In the genomic region with DNA sequence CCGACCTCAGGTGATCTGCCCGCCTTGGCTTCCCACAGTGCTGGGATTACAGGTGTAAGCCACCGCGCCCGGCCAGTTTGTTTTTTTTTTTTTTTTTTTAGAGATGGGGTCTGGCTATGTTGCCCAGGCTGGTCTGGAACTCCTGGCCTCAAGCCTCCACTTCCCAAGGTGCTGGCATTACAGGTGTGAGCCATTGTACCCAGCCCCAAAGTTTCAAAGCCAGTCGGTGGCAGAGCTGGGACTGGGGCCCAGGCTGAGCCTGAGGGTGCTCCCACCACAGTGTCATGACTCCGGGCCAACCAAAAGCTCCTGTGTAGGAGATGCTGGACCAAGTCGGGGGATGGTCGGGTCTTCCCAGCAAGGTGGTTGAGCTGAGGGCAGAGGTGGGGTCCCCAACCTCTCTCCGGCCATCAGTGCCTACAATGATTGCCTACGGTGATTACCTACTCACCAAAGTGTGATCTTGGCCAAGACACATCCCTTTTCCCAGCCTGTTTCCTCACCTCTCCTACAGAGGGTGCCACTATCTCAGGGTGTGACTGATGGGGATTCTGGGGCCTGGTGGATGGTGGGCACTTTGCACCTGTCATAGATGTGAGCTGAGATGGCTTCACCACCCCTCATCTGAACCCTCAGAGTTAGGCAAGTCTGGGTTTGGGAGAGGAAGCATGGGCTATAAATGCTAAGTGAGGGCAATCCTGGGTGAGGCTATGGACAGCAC, we compare ENCODE assay signal across 14 cellular contexts. TPM values are rescaled to one million over a fixed set of nuclear protein-coding genes. Genes with fewer than 3 reads are reported as not detected.
DNase-seq lines count a peak whose midpoint lies in the region; ATAC-seq and TF ChIP-seq lines count a peak whose summit lies in the region.
"Had no signal": no experiment of that assay in that cellular context is flagged by ENCODE, and none has a peak within 500 bp of the region (broad histone marks: within the 10 kb centered on the region; RNA-seq: fewer than 3 reads in every experiment).

No MANE protein-coding gene starts in this region.

- CTCF ChIA-PET in HEK293 (lab: Yijun Ruan, JAX) = interaction anchor here (0.6 to 1.1 kb wide), 5 partner anchors 16 to 1180 kb away, joined by 3 to 4 read pairs (median 3); a partner anchor contains a TSS
- CTCF ChIA-PET in WTC11 (lab: Charles Lee) = interaction anchor here (0.6 to 2.2 kb wide), 9 partner anchors 11 to 391 kb away, joined by 3 to 19 read pairs (median 5); a partner anchor contains a TSS

- H3K36me3 Mint-ChIP-seq in WTC11 = peaks cover 12% of the 10 kb centered on the region

- H3K27me3 Mint-ChIP-seq in WTC11 (ENCODE audit: low read depth) = peaks cover 22% of the 10 kb centered on the region

- H3K4me1 ChIP-seq in HEK293 (ENCODE audit: control insufficient read depth, insufficient read depth, low read length) = no peaks in the 10 kb centered on the region
- H3K4me1 ChIP-seq in mucosa of descending colon (ENCODE audit: low read depth) = peaks cover 7% of the 10 kb centered on the region

- H3K4me1 Mint-ChIP-seq in WTC11 = peaks cover 8% of the 10 kb centered on the region

- H3K27ac Mint-ChIP-seq in WTC11 = peak overlapping the region; percentile 9; the same call in 1 of the 2 replicates
- H3K27ac Mint-ChIP-seq: CD8-positive, alpha-beta memory T cell had no signal

- H3K36me3 ChIP-seq in HEK293 (ENCODE audit: control insufficient read depth in 2 of 2, insufficient read depth in 1 of 2, low read length in 2 of 2) (peaks cover 15 to 37% of the 10 kb centered on the region in 2 experiments; a peak in 2 of 3 replicates), mucosa of descending colon (ENCODE audit: low read depth) (no peaks in the 10 kb centered on the region)

- POLR2A ChIA-PET in HEK293 (lab: Yijun Ruan, JAX) = interaction anchor here (0.7 to 1.7 kb wide), 2 partner anchors 27 to 40 kb away, joined by 4 to 7 read pairs; a partner anchor contains a TSS
- POLR2A ChIA-PET in WTC11 (lab: Charles Lee) = no interaction called here

- TF ChIP-seq CTCF in HEK293 (tag by site-specific recombination; IDR thresholded peaks at IDR 0.05) = no peak
- TF ChIP-seq CTCF in WTC11 (IDR thresholded peaks at IDR 0.05) = no peak
- no peak for TF ChIP-seq CTCF in mucosa of descending colon (IDR thresholded peaks at IDR 0.05)

- H3K4me3 ChIP-seq in HEK293 (ENCODE audit: low read depth, low read length) = no peak overlapping the region
- H3K4me3 ChIP-seq in mucosa of descending colon = no peak overlapping the region
- H3K4me3 ChIP-seq: gastroesophageal sphincter, thoracic aorta had no signal

- H3K27ac ChIP-seq in HEK293 (ENCODE audit: extremely low read depth, low read depth, low read length) = no peak overlapping the region
- H3K27ac ChIP-seq: gastroesophageal sphincter, parathyroid adenoma, thoracic aorta had no signal

- ATAC-seq in WTC11 = peak; percentile 66
- peak; percentile 19 for ATAC-seq in mucosa of descending colon
- ATAC-seq in HG02884 (IDR thresholded peaks at IDR 0.05; ENCODE audit: unreplicated experiment) = no peak
- ATAC-seq: activated T-cell treated with anti-CD3 and anti-CD28 coated beads, Interleukin-2, amount 50 U/mL, for 4 hours; gastroesophageal sphincter had no signal

- intact Hi-C loops in mucosa of descending colon (cut with DNase I, micrococcal nuclease) = no loop called here

- no peaks in the 10 kb centered on the region for H3K9me3 ChIP-seq in HEK293 (ENCODE audit: control insufficient read depth, insufficient read depth, low read depth, low read length)
- peaks cover 7% of the 10 kb centered on the region for H3K9me3 ChIP-seq in mucosa of descending colon

- no peak overlapping the region for H3K4me3 Mint-ChIP-seq in WTC11
- H3K4me3 Mint-ChIP-seq: activated T-cell treated with anti-CD3 and anti-CD28 coated beads, Interleukin-2, amount 50 U/mL, for 4 hours; CD8-positive, alpha-beta memory T cell had no signal

- H3K9me3 Mint-ChIP-seq in WTC11 = peaks cover 13% of the 10 kb centered on the region

- no peak for DNase-seq in WTC11 (ENCODE audit: low spot score)
- DNase-seq in mucosa of descending colon = no peak
- no peak for DNase-seq in KG1 (lab: John Stamatoyannopoulos, UW)
- DNase-seq: activated CD4-positive, alpha-beta T cell treated with anti-CD3 and anti-CD28 coated beads for 1 hour; activated T-cell treated with anti-CD3 and anti-CD28 coated beads, Interleukin-2, amount 50 U/mL, for 4 hours; amygdala; CD8-positive, alpha-beta memory T cell; GDM1 had no signal

TF ChIP-seq in HEK293, 187 proteins besides CTCF, POLR2A, EP300 and RAD21 (continues in another document):
- TF ChIP-seq ZNF416 (tag by site-specific recombination; IDR thresholded peaks at IDR 0.05) (no peak), ZNF121 (tag by site-specific recombination; IDR thresholded peaks at IDR 0.05) (peak; percentile 77; the same call in 1 of the 2 replicates), HOXD13 (CRISPR knock-in tag; IDR thresholded peaks at IDR 0.05; ENCODE audit: borderline replicate concordance) (no peak), ZNF473 (tag by site-specific recombination; IDR thresholded peaks at IDR 0.05) (no peak), ZNF747 (tag by site-specific recombination; IDR thresholded peaks at IDR 0.05) (no peak), ZNF214 (tag by site-specific recombination; IDR thresholded peaks at IDR 0.05; ENCODE audit: borderline replicate concordance) (no peak), ZNF529 (tag by site-specific recombination; IDR thresholded peaks at IDR 0.05; ENCODE audit: insufficient replicate concordance) (no peak), YY1 (tag by site-specific recombination; IDR thresholded peaks at IDR 0.05) (no peak), ZNF184 (tag by site-specific recombination; IDR thresholded peaks at IDR 0.05) (no peak), ZEB2 (tag by site-specific recombination; IDR thresholded peaks at IDR 0.05) (no peak), ZNF394 (tag by site-specific recombination; IDR thresholded peaks at IDR 0.05; ENCODE audit: borderline replicate concordance) (no peak), ZBTB8A (tag by site-specific recombination; IDR thresholded peaks at IDR 0.05) (no peak), FEZF1 (tag by site-specific recombination; IDR thresholded peaks at IDR 0.05) (no peak), ZNF624 (tag by site-specific recombination; IDR thresholded peaks at IDR 0.05) (no peak)
- TF ChIP-seq, protein P1, sequence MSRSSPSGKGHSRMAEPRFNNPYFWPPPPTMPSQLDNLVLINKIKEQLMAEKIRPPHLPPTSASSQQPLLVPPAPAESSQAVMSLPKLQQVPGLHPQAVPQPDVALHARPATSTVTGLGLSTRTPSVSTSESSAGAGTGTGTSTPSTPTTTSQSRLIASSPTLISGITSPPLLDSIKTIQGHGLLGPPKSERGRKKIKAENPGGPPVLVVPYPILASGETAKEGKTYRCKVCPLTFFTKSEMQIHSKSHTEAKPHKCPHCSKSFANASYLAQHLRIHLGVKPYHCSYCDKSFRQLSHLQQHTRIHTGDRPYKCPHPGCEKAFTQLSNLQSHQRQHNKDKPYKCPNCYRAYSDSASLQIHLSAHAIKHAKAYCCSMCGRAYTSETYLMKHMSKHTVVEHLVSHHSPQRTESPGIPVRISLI (tag by site-specific recombination; IDR thresholded peaks at IDR 0.05) = 0 out of 2 replicates have a peak, but pooled peaks have one; percentile 0

TF ChIP-seq in WTC11, 78 proteins besides CTCF, POLR2A, EP300 and RAD21:
- TF ChIP-seq, protein P2, sequence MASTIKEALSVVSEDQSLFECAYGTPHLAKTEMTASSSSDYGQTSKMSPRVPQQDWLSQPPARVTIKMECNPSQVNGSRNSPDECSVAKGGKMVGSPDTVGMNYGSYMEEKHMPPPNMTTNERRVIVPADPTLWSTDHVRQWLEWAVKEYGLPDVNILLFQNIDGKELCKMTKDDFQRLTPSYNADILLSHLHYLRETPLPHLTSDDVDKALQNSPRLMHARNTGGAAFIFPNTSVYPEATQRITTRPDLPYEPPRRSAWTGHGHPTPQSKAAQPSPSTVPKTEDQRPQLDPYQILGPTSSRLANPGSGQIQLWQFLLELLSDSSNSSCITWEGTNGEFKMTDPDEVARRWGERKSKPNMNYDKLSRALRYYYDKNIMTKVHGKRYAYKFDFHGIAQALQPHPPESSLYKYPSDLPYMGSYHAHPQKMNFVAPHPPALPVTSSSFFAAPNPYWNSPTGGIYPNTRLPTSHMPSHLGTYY (CRISPR knock-in tag; IDR thresholded peaks at IDR 0.05) = no peak
- TF ChIP-seq ZNF317 (CRISPR knock-in tag; IDR thresholded peaks at IDR 0.05; ENCODE audit: borderline replicate concordance, low read depth) = no peak
- TF ChIP-seq EMX1 (CRISPR knock-in tag; IDR thresholded peaks at IDR 0.05) = no peak
- TF ChIP-seq ZNF416 (CRISPR knock-in tag; IDR thresholded peaks at IDR 0.05) = no peak
- TF ChIP-seq ZNF121 (CRISPR knock-in tag; IDR thresholded peaks at IDR 0.05) = peak; percentile 78
- no peak for TF ChIP-seq SOX15 (CRISPR knock-in tag; IDR thresholded peaks at IDR 0.05)

RNA-seq across cellular contexts. Expression of a gene that starts 5.9 kb away (rescaled TPM):
- total RNA-seq in WTC11 (2021) (113 to 131 TPM (median 116 TPM) in 3 replicates), mucosa of descending colon (10 to 100 TPM; 39.8 to 61.8 (median 49.6) TPM)

RNA-seq across cellular contexts. Expression of a gene that starts 10.8 kb away (rescaled TPM):
- total RNA-seq in WTC11 (2021) = 0.35 to 0.87 TPM (median 0.41 TPM) in 3 replicates
- total RNA-seq in mucosa of descending colon = under 1 TPM in 1 of 3 donors, not detected in 2; 0.27 TPM
- total RNA-seq: gastroesophageal sphincter, mononuclear cell, thoracic aorta had no signal

RNA-seq across cellular contexts. Expression of a gene that starts 21.1 kb away (rescaled TPM):
- total RNA-seq in WTC11 (2021) = 37.8 to 48.0 TPM (median 41.7 TPM) in 3 replicates
- 100 to 1,000 TPM in 1 of 3 donors, 10 to 100 TPM in 2; 75.4 to 100 (median 89.1) TPM for total RNA-seq in mucosa of descending colon

RNA-seq across cellular contexts. Expression of a gene that starts 23.8 kb away (rescaled TPM):
- total RNA-seq in WTC11 (2021) = 2.4 to 3.4 TPM (median 3.2 TPM) in 3 replicates
- total RNA-seq in mucosa of descending colon = 10 to 100 TPM; 13.6 to 34.2 (median 32.9) TPM

RNA-seq across cellular contexts. Expression of a gene that starts 34.6 kb away (rescaled TPM):
- total RNA-seq in WTC11 (2021) (25.9 to 31.1 TPM (median 28.6 TPM) in 3 replicates), mucosa of descending colon (1 to 10 TPM in 2 of 3 donors, under 1 TPM in 1; 0.82 to 1.2 (median 1.0) TPM)
- total RNA-seq: activated T-cell treated with anti-CD3 and anti-CD28 coated beads, Interleukin-2, amount 50 U/mL, for 4 hours; CD8-positive, alpha-beta memory T cell; gastroesophageal sphincter; thoracic aorta had no signal
